In genomic region chr9:94881023-94881422, GRCh38 we compare ENCODE assay signal across 1 cellular context.
TF ChIP-seq lines count a peak whose summit lies in the region.

No MANE protein-coding gene starts in this region.

TF ChIP-seq in WTC11, 78 proteins besides CTCF, POLR2A, EP300 and RAD21 (continued from another document):
- no peak for TF ChIP-seq ATF6 (CRISPR knock-in tag; IDR thresholded peaks at IDR 0.05)
